Comparison of ENCODE assay signal across 24 cellular contexts in genomic region chr3:112682361-112682760, GRCh38. TPM values are rescaled to one million over a fixed set of nuclear protein-coding genes. Genes with fewer than 3 reads are reported as not detected.
DNase-seq lines count a peak whose midpoint lies in the region; ATAC-seq and TF ChIP-seq lines count a peak whose summit lies in the region.
"Had no signal": no experiment of that assay in that cellular context is flagged by ENCODE, and none has a peak within 500 bp of the region (broad histone marks: within the 10 kb centered on the region; RNA-seq: fewer than 3 reads in every experiment).

No MANE protein-coding gene starts in this region.

- DNase-seq in AG04450 (ENCODE audit: low read depth, low spot score) (no peak), PC-9 (no peak), osteoblast (ENCODE audit: insufficient read length, low spot score, missing footprints) (peak; percentile 26), NCI-H2227 (lab: John Stamatoyannopoulos, UW; ENCODE audit: unreplicated experiment) (no peak)
- DNase-seq: activated CD4-positive, alpha-beta T cell treated with anti-CD3 and anti-CD28 coated beads, Interleukin-2, amount 10 ng/mL, durations not matched to agents 24 days and 14 days; activated T-cell treated with anti-CD3 and anti-CD28 coated beads, Interleukin-2, amount 50 U/mL, for 4 hours; body of pancreas; Calu3; effector memory CD8-positive, alpha-beta T cell; H9; islet precursor cell; posterior cingulate gyrus; right lobe of liver; stimulated activated naive CD8-positive, alpha-beta T cell treated with anti-CD3 and anti-CD28 coated beads, Interleukin-15, amount 100 ng/mL, for 72 hours; T-helper 2 cell; transverse colon had no signal

- no peaks in the 10 kb centered on the region for H3K9me3 Mint-ChIP-seq in dendritic cell treated with granulocyte-macrophage colony-stimulating factor and Interleukin-4, amounts not matched to agents 40 ng/mL and 50 ng/mL, for 4 days
- H3K9me3 Mint-ChIP-seq: activated CD4-positive, alpha-beta T cell treated with anti-CD3 and anti-CD28 coated beads, Interleukin-2, amount 10 ng/mL, durations not matched to agents 24 days and 14 days; activated T-cell treated with anti-CD3 and anti-CD28 coated beads, Interleukin-2, amount 50 U/mL, for 4 hours; effector memory CD8-positive, alpha-beta T cell; H9; stimulated activated naive CD8-positive, alpha-beta T cell treated with anti-CD3 and anti-CD28 coated beads, Interleukin-15, amount 100 ng/mL, for 72 hours had no signal

- H3K27ac Mint-ChIP-seq in dendritic cell treated with granulocyte-macrophage colony-stimulating factor and Interleukin-4, amounts not matched to agents 40 ng/mL and 50 ng/mL, for 4 days = peak overlapping the region; percentile 73
- H3K27ac Mint-ChIP-seq: activated CD4-positive, alpha-beta T cell treated with anti-CD3 and anti-CD28 coated beads, Interleukin-2, amount 10 ng/mL, durations not matched to agents 24 days and 14 days; effector memory CD8-positive, alpha-beta T cell; H9; stimulated activated naive CD8-positive, alpha-beta T cell treated with anti-CD3 and anti-CD28 coated beads, Interleukin-15, amount 100 ng/mL, for 72 hours had no signal

- no peaks in the 10 kb centered on the region for H3K36me3 Mint-ChIP-seq in dendritic cell treated with granulocyte-macrophage colony-stimulating factor and Interleukin-4, amounts not matched to agents 40 ng/mL and 50 ng/mL, for 4 days (ENCODE audit: low read depth)

- intact Hi-C loops in PC-9 (cut with micrococcal nuclease; ENCODE audit: unreplicated experiment) = no loop called here
- intact Hi-C loops in dendritic cell treated with granulocyte-macrophage colony-stimulating factor and Interleukin-4, amounts not matched to agents 40 ng/mL and 50 ng/mL, for 4 days (cut with micrococcal nuclease) = loop anchor here (5.0 kb wide), 1 partner anchor 35 kb away; no protein-coding TSS in a partner anchor

- H3K27me3 ChIP-seq in AG04450 (ENCODE audit: control insufficient read depth, insufficient read depth, low read length) = no peaks in the 10 kb centered on the region
- no peaks in the 10 kb centered on the region for H3K27me3 ChIP-seq in PC-9 (ENCODE audit: insufficient read depth, low read depth)
- no peaks in the 10 kb centered on the region for H3K27me3 ChIP-seq in osteoblast (ENCODE audit: insufficient read depth, low read length)
- H3K27me3 ChIP-seq: BLaER1, body of pancreas, esophagus muscularis mucosa, right lobe of liver, transverse colon had no signal

- no peaks in the 10 kb centered on the region for H4K20me1 ChIP-seq in PC-9 (ENCODE audit: insufficient read depth)
- H4K20me1 ChIP-seq in osteoblast (ENCODE audit: insufficient read depth, low read length) = no peaks in the 10 kb centered on the region
- H4K20me1 ChIP-seq: BLaER1 had no signal

- H3K9me3 ChIP-seq in AG04450 (ENCODE audit: control insufficient read depth, insufficient read depth, low read length) (no peaks in the 10 kb centered on the region), PC-9 (ENCODE audit: insufficient read depth, low read depth) (no peaks in the 10 kb centered on the region), osteoblast (ENCODE audit: low read depth, low read length) (no peaks in the 10 kb centered on the region)
- H3K9me3 ChIP-seq: BLaER1, body of pancreas, esophagus muscularis mucosa, right lobe of liver, transverse colon had no signal

- peaks cover 25% of the 10 kb centered on the region for H3K4me1 ChIP-seq in PC-9 (replicated peaks; ENCODE audit: insufficient read depth)
- peaks cover 58% of the 10 kb centered on the region for H3K4me1 ChIP-seq in osteoblast (ENCODE audit: insufficient read depth, low read length)
- H3K4me1 ChIP-seq: BLaER1, body of pancreas, right lobe of liver had no signal

- H3K9me2 ChIP-seq in PC-9 (ENCODE audit: insufficient read depth) = no peaks in the 10 kb centered on the region

- no peaks in the 10 kb centered on the region for H3K27me3 Mint-ChIP-seq in dendritic cell treated with granulocyte-macrophage colony-stimulating factor and Interleukin-4, amounts not matched to agents 40 ng/mL and 50 ng/mL, for 4 days
- H3K27me3 Mint-ChIP-seq: effector memory CD8-positive, alpha-beta T cell had no signal

- no peaks in the 10 kb centered on the region for H3K36me3 ChIP-seq in PC-9 (ENCODE audit: low read depth)
- no peaks in the 10 kb centered on the region for H3K36me3 ChIP-seq in osteoblast (ENCODE audit: insufficient read depth, low read length)
- H3K36me3 ChIP-seq: BLaER1, esophagus muscularis mucosa, right lobe of liver, transverse colon had no signal

- no peak overlapping the region for H3K4me3 ChIP-seq in AG04450 (ENCODE audit: low read depth, low read length)
- H3K4me3 ChIP-seq in PC-9 = no peak overlapping the region
- no peak overlapping the region for H3K4me3 ChIP-seq in osteoblast (ENCODE audit: insufficient read depth, low read length)
- H3K4me3 ChIP-seq: BLaER1, body of pancreas, esophagus muscularis mucosa, right lobe of liver, transverse colon had no signal

- POLR2A ChIA-PET in AG04450 (lab: Yijun Ruan, JAX) = interaction anchor here (1.4 to 1.8 kb wide), 2 partner anchors 11 to 29 kb away, joined by 4 to 7 read pairs; no protein-coding TSS in a partner anchor
- POLR2A ChIA-PET in PC-9 (lab: Charles Lee; ENCODE audit: unreplicated experiment) = no interaction called here

- CTCF ChIA-PET in AG04450 (lab: Charles Lee) = interaction anchor here (0.8 to 1.5 kb wide), 5 partner anchors 13 to 297 kb away, joined by 3 to 10 read pairs (median 3); no protein-coding TSS in a partner anchor
- CTCF ChIA-PET in PC-9 (lab: Charles Lee) = interaction anchor here (0.6 kb wide), 1 partner anchor 39 kb away, joined by 10 read pairs; no protein-coding TSS in a partner anchor

- H2AFZ ChIP-seq in PC-9 (no peak overlapping the region), osteoblast (ENCODE audit: low read length) (no peak overlapping the region)

- H3K79me2 ChIP-seq in PC-9 (ENCODE audit: low read depth) = no peaks in the 10 kb centered on the region
- H3K79me2 ChIP-seq in osteoblast (ENCODE audit: insufficient read depth, low read length) = no peaks in the 10 kb centered on the region

- ATAC-seq in HG03108 (IDR thresholded peaks at IDR 0.05; ENCODE audit: unreplicated experiment) (no peak), GM21723 (IDR thresholded peaks at IDR 0.05; ENCODE audit: unreplicated experiment) (no peak), GM18867 (IDR thresholded peaks at IDR 0.05; ENCODE audit: unreplicated experiment) (no peak)
- ATAC-seq: activated T-cell treated with anti-CD3 and anti-CD28 coated beads, Interleukin-2, amount 50 U/mL, for 4 hours; body of pancreas; effector memory CD8-positive, alpha-beta T cell; Panc1; right lobe of liver; stimulated activated naive CD8-positive, alpha-beta T cell treated with anti-CD3 and anti-CD28 coated beads, Interleukin-15, amount 100 ng/mL, for 72 hours had no signal

- H3F3A ChIP-seq in PC-9 (ENCODE audit: insufficient read depth, low read depth) = peaks cover 4% of the 10 kb centered on the region; the same call in 1 of the 2 replicates

- no peak overlapping the region for H3K4me3 Mint-ChIP-seq in dendritic cell treated with granulocyte-macrophage colony-stimulating factor and Interleukin-4, amounts not matched to agents 40 ng/mL and 50 ng/mL, for 4 days
- H3K4me3 Mint-ChIP-seq: activated CD4-positive, alpha-beta T cell treated with anti-CD3 and anti-CD28 coated beads, Interleukin-2, amount 10 ng/mL, durations not matched to agents 24 days and 14 days; activated T-cell treated with anti-CD3 and anti-CD28 coated beads, Interleukin-2, amount 50 U/mL, for 4 hours; effector memory CD8-positive, alpha-beta T cell; H9; stimulated activated naive CD8-positive, alpha-beta T cell treated with anti-CD3 and anti-CD28 coated beads, Interleukin-15, amount 100 ng/mL, for 72 hours had no signal

- H3K4me2 ChIP-seq in PC-9 = no peak overlapping the region
- H3K4me2 ChIP-seq in osteoblast (ENCODE audit: insufficient read depth, low read length) = peak overlapping the region; percentile 34
- H3K4me2 ChIP-seq: BLaER1 had no signal

- H3K27ac ChIP-seq in AG04450 (ENCODE audit: low read depth, low read length) = peak overlapping the region; percentile 80
- peak overlapping the region; percentile 52 for H3K27ac ChIP-seq in PC-9
- H3K27ac ChIP-seq in osteoblast (ENCODE audit: low read depth, low read length) = peak overlapping the region; percentile 83
- H3K27ac ChIP-seq: BLaER1, body of pancreas, right lobe of liver, transverse colon, VCaP had no signal

- no TSS peak for BruUV-seq in PC-9 (replicated peaks; lab: Mats Ljungman, UMichigan)

- H3K4me1 Mint-ChIP-seq in dendritic cell treated with granulocyte-macrophage colony-stimulating factor and Interleukin-4, amounts not matched to agents 40 ng/mL and 50 ng/mL, for 4 days (ENCODE audit: low read depth) = peaks cover 39% of the 10 kb centered on the region

- TF ChIP-seq CTCF in AG04450 (IDR thresholded peaks at IDR 0.05; ENCODE audit: low read depth, low read length) (no peak), PC-9 (conservative IDR thresholded peaks at IDR 0.05) (no peak), osteoblast (IDR thresholded peaks at IDR 0.05; ENCODE audit: extremely low read depth, low read depth, low read length) (no peak)

RNA-seq across cellular contexts. Expression of gene CCDC80, which starts 41.4 kb away (rescaled TPM):
- 202 and 289 TPM in 2 replicates for polyA plus RNA-seq in AG04450 (2011; rRNA removed)
- polyA minus RNA-seq in AG04450 (2011; rRNA and poly(A)+ RNA removed) = 122 and 160 TPM in 2 replicates
- total RNA-seq in PC-9 (2021) = 142 and 162 TPM in 2 replicates
- total RNA-seq in osteoblast = 564 and 657 TPM in 2 replicates
- total RNA-seq: activated CD4-positive, alpha-beta T cell treated with anti-CD3 and anti-CD28 coated beads, Interleukin-2, amount 10 ng/mL, durations not matched to agents 24 days and 14 days had no signal
